In genomic region chr21:33712022-33712803, GRCh38 we compare ENCODE assay signal across 29 cellular contexts.
DNase-seq lines count a peak whose midpoint lies in the region; ATAC-seq, FAIRE-seq and TF ChIP-seq lines count a peak whose summit lies in the region.
"Had no signal": no experiment of that assay in that cellular context is flagged by ENCODE, and none has a peak within 500 bp of the region (broad histone marks: within the 10 kb centered on the region; RNA-seq: fewer than 3 reads in every experiment).

No MANE protein-coding gene starts in this region.

- no peak overlapping the region for H2BK120ac ChIP-seq in H9 (ENCODE audit: low read depth, low read length, poor library complexity, severe bottlenecking)

- no peak for TF ChIP-seq EP300 in A549 (IDR thresholded peaks at IDR 0.05)

- POLR2A ChIA-PET in A549 (lab: Yijun Ruan, JAX), result no interaction called here
- POLR2A ChIA-PET in WTC11 (lab: Charles Lee), result no interaction called here

- no peak overlapping the region for H3K9ac ChIP-seq in H9 (ENCODE audit: extremely low read depth, insufficient read length, low read length)
- no peak overlapping the region for H3K9ac ChIP-seq in kidney (ENCODE audit: low read length in 2 of 2)
- no peak overlapping the region for H3K9ac ChIP-seq in GM23248

- H3K9me3 Mint-ChIP-seq in H9, result peaks cover 10 to 19% of the 10 kb centered on the region in 2 experiments
- H3K9me3 Mint-ChIP-seq in WTC11, result peaks cover 18% of the 10 kb centered on the region
- peaks cover 23% of the 10 kb centered on the region for H3K9me3 Mint-ChIP-seq in mesothelial cell of epicardium
- H3K9me3 Mint-ChIP-seq: natural killer cell treated with Interleukin-12 subunit alpha and Interleukin-12 subunit beta and Interleukin-15 and Interleukin-18, amount 100 ng/mL, for 72 hours had no signal

- H3K18ac ChIP-seq in H9 (ENCODE audit: insufficient read length, low read depth, low read length), result no peak overlapping the region

- H2AK5ac ChIP-seq in H9 (ENCODE audit: insufficient read length, low read length), result no peak overlapping the region

- 0 out of 3 replicates have a peak, but pooled peaks cover 2% of the 10 kb centered on the region for H3K9me3 ChIP-seq in A549
- no peaks in the 10 kb centered on the region for H3K9me3 ChIP-seq in H9 (ENCODE audit: control insufficient read depth, low read depth, low read length)
- peaks cover 3 to 6% of the 10 kb centered on the region in 2 donors for H3K9me3 ChIP-seq in kidney (ENCODE audit: control insufficient read depth in 1 of 2, low read length in 2 of 2)
- no peaks in the 10 kb centered on the region for H3K9me3 ChIP-seq in GM23248 (ENCODE audit: low read depth)
- H3K9me3 ChIP-seq: BE2C, suprapubic skin had no signal

- no peak overlapping the region for H3K14ac ChIP-seq in H9 (ENCODE audit: insufficient read depth, low read length)

- H4K20me1 ChIP-seq in H9 (ENCODE audit: control insufficient read depth, insufficient read depth, insufficient read length) (no peaks in the 10 kb centered on the region), GM23248 (ENCODE audit: insufficient read depth) (no peaks in the 10 kb centered on the region)

- no peak overlapping the region for H3T11ph ChIP-seq in H9 (ENCODE audit: low read length)

- no peak for DNase-seq in A549 (ENCODE audit: low read depth in 1 of 2, low spot score in 1 of 2)
- DNase-seq in H9, result no peak
- no peak for DNase-seq in WTC11 (ENCODE audit: low spot score)
- DNase-seq in mesothelial cell of epicardium (ENCODE audit: low spot score in 2 of 2, unreplicated experiment in 2 of 2), result no peak
- no peak for DNase-seq in NCI-H2029 (lab: John Stamatoyannopoulos, UW)
- no peak for DNase-seq in kidney
- DNase-seq in GM23248, result no peak
- DNase-seq: activated CD4-positive, alpha-beta T cell treated with anti-CD3 and anti-CD28 coated beads for 4 hours; activated CD8-positive, alpha-beta T cell treated with anti-CD3 and anti-CD28 coated beads, Interleukin-2, amount 10 ng/mL, durations not matched to agents 7 days and 5 days; activated naive CD4-positive, alpha-beta T cell treated with anti-CD3 and anti-CD28 coated beads for 36 hours; adrenal gland; BE2C; CD8-positive, alpha-beta memory T cell; foreskin keratinocyte; head of caudate nucleus; KG1; mucosa of descending colon; retina; SIG-M5 had no signal

- H3K4ac ChIP-seq in H9 (ENCODE audit: low read depth, low read length), result no peak overlapping the region

- no peak overlapping the region for H2BK5ac ChIP-seq in H9 (ENCODE audit: insufficient read length, low read length)

- no peak overlapping the region for H3K23ac ChIP-seq in H9 (ENCODE audit: insufficient read length, low read depth, low read length)

- H4K5ac ChIP-seq in H9 (ENCODE audit: insufficient read length, low read depth, low read length), result no peak overlapping the region

- no peak overlapping the region for H2BK15ac ChIP-seq in H9 (ENCODE audit: low read depth, low read length)

- H3K27me3 Mint-ChIP-seq in H9 (ENCODE audit: low read depth), result no peaks in the 10 kb centered on the region
- no peaks in the 10 kb centered on the region for H3K27me3 Mint-ChIP-seq in WTC11 (ENCODE audit: low read depth)
- no peaks in the 10 kb centered on the region for H3K27me3 Mint-ChIP-seq in mesothelial cell of epicardium (ENCODE audit: low read depth)
- H3K27me3 Mint-ChIP-seq: central memory CD8-positive, alpha-beta T cell had no signal

- peak overlapping the region; percentile 22 to 93 (median 93); a peak in 6 of 7 replicates for H3K27ac Mint-ChIP-seq in H9
- peak overlapping the region; percentile 86 for H3K27ac Mint-ChIP-seq in WTC11
- peak overlapping the region; percentile 20 for H3K27ac Mint-ChIP-seq in mesothelial cell of epicardium
- H3K27ac Mint-ChIP-seq: activated CD8-positive, alpha-beta T cell treated with anti-CD3 and anti-CD28 coated beads, Interleukin-2, amount 10 ng/mL, durations not matched to agents 7 days and 5 days; activated naive CD4-positive, alpha-beta T cell treated with anti-CD3 and anti-CD28 coated beads for 36 hours; CD8-positive, alpha-beta memory T cell; natural killer cell treated with Interleukin-12 subunit alpha and Interleukin-12 subunit beta and Interleukin-15 and Interleukin-18, amount 100 ng/mL, for 72 hours; stimulated activated memory B cell treated with anti-CD40 and anti-IgM and Interleukin-4, amounts not matched to agents 10 μg/mL and 1 μg/mL and 100 μg/mL, for 72 hours; T-helper 2 cell treated with Interferon-gamma antibody and Interleukin-4, amounts not matched to agents 5 μg/mL and 100 μg/mL, for 36 hours had no signal

- H3K4me1 Mint-ChIP-seq in H9, result peaks cover 33 to 37% of the 10 kb centered on the region in 2 experiments
- peaks cover 38% of the 10 kb centered on the region for H3K4me1 Mint-ChIP-seq in WTC11
- H3K4me1 Mint-ChIP-seq in mesothelial cell of epicardium, result peaks cover 21% of the 10 kb centered on the region
- H3K4me1 Mint-ChIP-seq: CD8-positive, alpha-beta memory T cell; central memory CD8-positive, alpha-beta T cell; stimulated activated memory B cell treated with anti-CD40 and anti-IgM and Interleukin-4, amounts not matched to agents 10 μg/mL and 1 μg/mL and 100 μg/mL, for 72 hours had no signal

- TF ChIP-seq CTCF in A549 (IDR thresholded peaks at IDR 0.05) (no peak), H9 (conservative IDR thresholded peaks at IDR 0.05) (no peak), WTC11 (IDR thresholded peaks at IDR 0.05) (no peak), mesothelial cell of epicardium (IDR thresholded peaks at IDR 0.05; ENCODE audit: unreplicated experiment) (no peak), kidney (IDR thresholded peaks at IDR 0.05; ENCODE audit: borderline replicate concordance, extremely low read depth, insufficient read depth) (no peak)

- WGBS in A549 (ENCODE audit: missing lambda C conversion rate), result 94% methylated on average over 3 of the region's 3 CpGs
- no CpG with 5 or more reads among the region's 3 CpGs for WGBS in H9 (ENCODE audit: extremely low coverage, insufficient read length, low lambda C conversion rate)
- 77 to 89% methylated on average over 3 of the region's 3 CpGs for WGBS in GM23248 (ENCODE audit: low coverage in 1 of 2, low lambda C conversion rate in 2 of 2, missing lambda C conversion rate in 2 of 2), 2 experiments

- H2BK20ac ChIP-seq in H9 (ENCODE audit: low read depth, low read length, poor library complexity, severe bottlenecking), result no peak overlapping the region

- H4K91ac ChIP-seq in H9 (ENCODE audit: insufficient read length, low read depth, low read length), result no peak overlapping the region

- no peak overlapping the region for H2AFZ ChIP-seq in H9 (ENCODE audit: low read length)
- no peak overlapping the region for H2AFZ ChIP-seq in GM23248

- intact Hi-C loops in kidney (cut with DNase I), result no loop called here

- no peaks in the 10 kb centered on the region for H3K23me2 ChIP-seq in H9 (ENCODE audit: insufficient read length, low read depth, low read length, poor library complexity, severe bottlenecking)

- CTCF ChIA-PET in A549 (lab: Yijun Ruan, JAX) (interaction anchor here (0.9 kb wide), 1 partner anchor 183 kb away, joined by 3 read pairs; no protein-coding TSS in a partner anchor), WTC11 (lab: Charles Lee) (interaction anchor here (0.6 kb wide), 1 partner anchor 108 kb away, joined by 3 read pairs; no protein-coding TSS in a partner anchor)

- no peaks in the 10 kb centered on the region for H3K79me1 ChIP-seq in H9 (ENCODE audit: insufficient read depth, low read depth, low read length, poor library complexity, severe bottlenecking)

- no peak for FAIRE-seq in A549 (lab: Jason Lieb, UNC)
- no peak for FAIRE-seq in kidney (lab: Jason Lieb, UNC)
- FAIRE-seq: RCC 7860, urothelium cell line had no signal

- no peak for TF ChIP-seq RAD21 in A549 (conservative IDR thresholded peaks at IDR 0.05 in 1 of 2, IDR thresholded peaks at IDR 0.05 in 1 of 2)

- no peaks in the 10 kb centered on the region for H3K9me2 ChIP-seq in GM23248 (ENCODE audit: insufficient read depth)

- H3K4me3 ChIP-seq in A549, result no peak overlapping the region
- no peak overlapping the region for H3K4me3 ChIP-seq in kidney (ENCODE audit: low read length in 2 of 2)
- H3K4me3 ChIP-seq in GM23248, result no peak overlapping the region
- H3K4me3 ChIP-seq: adrenal gland, esophagus muscularis mucosa, mucosa of descending colon, skin epidermis, suprapubic skin had no signal

- H3K27ac ChIP-seq in A549 (no peak overlapping the region), H9 (ENCODE audit: insufficient read length, low read depth, low read length) (no peak overlapping the region), kidney (ENCODE audit: low read depth in 2 of 2, low read length in 2 of 2) (no peak overlapping the region), GM23248 (no peak overlapping the region)
- H3K27ac ChIP-seq: adrenal gland, esophagus muscularis mucosa, foreskin keratinocyte, skin epidermis, suprapubic skin had no signal

- ATAC-seq in A549, result no peak
- peak; percentile 39 for ATAC-seq in WTC11
- ATAC-seq in GM19467 (IDR thresholded peaks at IDR 0.05; ENCODE audit: unreplicated experiment), result no peak
- ATAC-seq: activated CD8-positive, alpha-beta T cell treated with anti-CD3 and anti-CD28 coated beads, Interleukin-2, amount 10 ng/mL, durations not matched to agents 7 days and 5 days; foreskin keratinocyte; mucosa of descending colon; natural killer cell treated with Interleukin-12 subunit alpha and Interleukin-12 subunit beta and Interleukin-15 and Interleukin-18, amount 100 ng/mL, for 72 hours; stimulated activated memory B cell treated with anti-CD40 and anti-IgM and Interleukin-4, amounts not matched to agents 10 μg/mL and 1 μg/mL and 100 μg/mL, for 72 hours had no signal

- H3K36me3 Mint-ChIP-seq in H9 (ENCODE audit: insufficient read depth in 1 of 3, low read depth in 3 of 3), result peaks cover 24 to 31% (median 27%) of the 10 kb centered on the region in 3 experiments
- H3K36me3 Mint-ChIP-seq in WTC11, result peaks cover 21% of the 10 kb centered on the region
- peaks cover 31% of the 10 kb centered on the region for H3K36me3 Mint-ChIP-seq in mesothelial cell of epicardium

- H4K8ac ChIP-seq in H9 (replicated peaks; ENCODE audit: insufficient read length, low read depth, low read length), result no peak overlapping the region

- H3K36me3 ChIP-seq in kidney (ENCODE audit: control insufficient read depth in 1 of 2, insufficient read depth in 2 of 2, low read length in 2 of 2) (no peaks in the 10 kb centered on the region), GM23248 (ENCODE audit: low read depth) (0 out of 2 replicates have a peak, but pooled peaks cover 5% of the 10 kb centered on the region)
- H3K36me3 ChIP-seq: adrenal gland, BE2C, esophagus muscularis mucosa, suprapubic skin had no signal

- no peak overlapping the region for H2BK12ac ChIP-seq in H9 (ENCODE audit: insufficient read length, low read depth, low read length)

- peak overlapping the region; percentile 37; the same call in 1 of the 3 replicates for H3K4me2 ChIP-seq in A549
- no peak overlapping the region for H3K4me2 ChIP-seq in H9 (ENCODE audit: insufficient read depth, insufficient read length, low read length)
- no peak overlapping the region for H3K4me2 ChIP-seq in GM23248 (ENCODE audit: unreplicated experiment)

- peaks cover 6% of the 10 kb centered on the region; the same call in 1 of the 2 replicates for H3K79me2 ChIP-seq in H9 (ENCODE audit: insufficient read depth, low read length)
- H3K79me2 ChIP-seq in GM23248 (ENCODE audit: insufficient read depth), result peaks cover 99% of the 10 kb centered on the region

- H3K56ac ChIP-seq in H9 (ENCODE audit: insufficient read length, low read depth, low read length), result no peak overlapping the region

- no peak overlapping the region for H3K4me3 Mint-ChIP-seq in H9
- H3K4me3 Mint-ChIP-seq in WTC11, result peak overlapping the region; percentile 3; the same call in 1 of the 2 replicates
- no peak overlapping the region for H3K4me3 Mint-ChIP-seq in mesothelial cell of epicardium
- H3K4me3 Mint-ChIP-seq: activated CD8-positive, alpha-beta T cell treated with anti-CD3 and anti-CD28 coated beads, Interleukin-2, amount 10 ng/mL, durations not matched to agents 7 days and 5 days; activated naive CD4-positive, alpha-beta T cell treated with anti-CD3 and anti-CD28 coated beads for 36 hours; CD8-positive, alpha-beta memory T cell; central memory CD8-positive, alpha-beta T cell; natural killer cell treated with Interleukin-12 subunit alpha and Interleukin-12 subunit beta and Interleukin-15 and Interleukin-18, amount 100 ng/mL, for 72 hours; stimulated activated memory B cell treated with anti-CD40 and anti-IgM and Interleukin-4, amounts not matched to agents 10 μg/mL and 1 μg/mL and 100 μg/mL, for 72 hours; T-helper 2 cell treated with Interferon-gamma antibody and Interleukin-4, amounts not matched to agents 5 μg/mL and 100 μg/mL, for 36 hours had no signal

- peaks cover 22% of the 10 kb centered on the region for H3F3A ChIP-seq in GM23248 (ENCODE audit: insufficient read depth)

- no peak for TF ChIP-seq POLR2A in A549 (IDR thresholded peaks at IDR 0.05; ENCODE audit: low read length)

- in situ Hi-C loops in GM23248 (cut with MboI), result no loop called here

- H3K4me1 ChIP-seq in A549, result peaks cover 21% of the 10 kb centered on the region; the same call in 2 of the 3 replicates
- peaks cover 3% of the 10 kb centered on the region for H3K4me1 ChIP-seq in H9 (ENCODE audit: insufficient read depth, low read length)
- H3K4me1 ChIP-seq in kidney (ENCODE audit: control insufficient read depth in 1 of 2, insufficient read depth in 1 of 2, low read depth in 1 of 2, low read length in 2 of 2), result no peaks in the 10 kb centered on the region
- H3K4me1 ChIP-seq in GM23248 (ENCODE audit: insufficient read depth), result peaks cover 5% of the 10 kb centered on the region
- H3K4me1 ChIP-seq: adrenal gland, BE2C, esophagus muscularis mucosa, suprapubic skin had no signal

- H3K27me3 ChIP-seq in H9 (ENCODE audit: insufficient read depth, low read length), result no peaks in the 10 kb centered on the region
- no peaks in the 10 kb centered on the region for H3K27me3 ChIP-seq in GM23248 (replicated peaks; ENCODE audit: insufficient read depth)
- H3K27me3 ChIP-seq: adrenal gland, BE2C, esophagus muscularis mucosa, foreskin keratinocyte, suprapubic skin had no signal

Comparison
In these comparisons a context has a peak if more than half of its experiments do, and no peak if none do; other contexts are left out.
1. H3K27ac Mint-ChIP-seq: peak in every context shown above with its lines; median percentile 93 in H9; 86 in WTC11; 20 in mesothelial cell of epicardium.